ENCODE assay signal across 1 cellular context in the genomic region with DNA sequence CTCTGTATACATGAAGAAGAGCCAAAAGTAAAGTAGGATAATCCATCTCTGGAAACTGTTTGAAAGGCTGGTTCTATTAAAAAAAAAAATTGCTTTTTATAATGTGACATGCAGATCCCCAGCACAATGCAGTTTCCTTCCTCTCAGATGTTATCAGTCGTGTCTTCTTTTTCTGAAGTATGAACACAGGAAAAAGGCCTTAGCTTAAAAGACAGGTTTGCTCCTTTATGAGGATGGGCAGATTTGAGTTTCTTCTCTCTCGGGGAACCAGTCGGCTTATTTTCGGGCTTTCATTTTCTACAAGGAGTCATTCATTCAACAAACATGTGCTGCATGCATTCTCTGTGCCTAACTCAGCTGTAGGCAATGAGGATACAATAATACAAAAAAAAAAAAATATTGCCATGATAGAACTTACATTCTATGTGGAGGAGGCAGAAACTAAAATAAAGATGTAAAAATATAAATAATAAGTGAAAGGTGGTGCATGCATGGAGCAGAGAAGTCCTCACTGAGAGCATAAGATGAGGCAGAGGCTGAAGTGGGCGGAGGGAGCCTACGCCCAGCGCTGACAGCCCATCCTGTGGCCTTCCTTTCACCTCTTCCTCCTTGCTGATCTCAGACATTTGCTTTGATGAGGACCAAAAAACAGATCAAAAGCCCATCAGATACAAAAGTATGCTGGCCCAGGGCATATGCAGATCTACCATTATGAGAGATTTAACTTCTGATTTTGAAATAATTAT.
TF ChIP-seq lines count a peak whose summit lies in the region.

A gene (minus strand): TSS at position 513 of the 746 bp plus-strand sequence. CDS start 467 bp downstream, at position 46.

TF ChIP-seq in HepG2, 621 proteins besides CTCF, POLR2A, EP300 and RAD21 (continued from another document):
- TF ChIP-seq, protein P1, sequence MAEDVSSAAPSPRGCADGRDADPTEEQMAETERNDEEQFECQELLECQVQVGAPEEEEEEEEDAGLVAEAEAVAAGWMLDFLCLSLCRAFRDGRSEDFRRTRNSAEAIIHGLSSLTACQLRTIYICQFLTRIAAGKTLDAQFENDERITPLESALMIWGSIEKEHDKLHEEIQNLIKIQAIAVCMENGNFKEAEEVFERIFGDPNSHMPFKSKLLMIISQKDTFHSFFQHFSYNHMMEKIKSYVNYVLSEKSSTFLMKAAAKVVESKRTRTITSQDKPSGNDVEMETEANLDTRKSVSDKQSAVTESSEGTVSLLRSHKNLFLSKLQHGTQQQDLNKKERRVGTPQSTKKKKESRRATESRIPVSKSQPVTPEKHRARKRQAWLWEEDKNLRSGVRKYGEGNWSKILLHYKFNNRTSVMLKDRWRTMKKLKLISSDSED (CRISPR knock-in tag; IDR thresholded peaks at IDR 0.05), result no peak
- TF ChIP-seq, protein P2, sequence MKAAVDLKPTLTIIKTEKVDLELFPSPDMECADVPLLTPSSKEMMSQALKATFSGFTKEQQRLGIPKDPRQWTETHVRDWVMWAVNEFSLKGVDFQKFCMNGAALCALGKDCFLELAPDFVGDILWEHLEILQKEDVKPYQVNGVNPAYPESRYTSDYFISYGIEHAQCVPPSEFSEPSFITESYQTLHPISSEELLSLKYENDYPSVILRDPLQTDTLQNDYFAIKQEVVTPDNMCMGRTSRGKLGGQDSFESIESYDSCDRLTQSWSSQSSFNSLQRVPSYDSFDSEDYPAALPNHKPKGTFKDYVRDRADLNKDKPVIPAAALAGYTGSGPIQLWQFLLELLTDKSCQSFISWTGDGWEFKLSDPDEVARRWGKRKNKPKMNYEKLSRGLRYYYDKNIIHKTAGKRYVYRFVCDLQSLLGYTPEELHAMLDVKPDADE (CRISPR knock-in tag; IDR thresholded peaks at IDR 0.05), result no peak
- TF ChIP-seq, protein P3, sequence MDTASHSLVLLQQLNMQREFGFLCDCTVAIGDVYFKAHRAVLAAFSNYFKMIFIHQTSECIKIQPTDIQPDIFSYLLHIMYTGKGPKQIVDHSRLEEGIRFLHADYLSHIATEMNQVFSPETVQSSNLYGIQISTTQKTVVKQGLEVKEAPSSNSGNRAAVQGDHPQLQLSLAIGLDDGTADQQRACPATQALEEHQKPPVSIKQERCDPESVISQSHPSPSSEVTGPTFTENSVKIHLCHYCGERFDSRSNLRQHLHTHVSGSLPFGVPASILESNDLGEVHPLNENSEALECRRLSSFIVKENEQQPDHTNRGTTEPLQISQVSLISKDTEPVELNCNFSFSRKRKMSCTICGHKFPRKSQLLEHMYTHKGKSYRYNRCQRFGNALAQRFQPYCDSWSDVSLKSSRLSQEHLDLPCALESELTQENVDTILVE (CRISPR knock-in tag; IDR thresholded peaks at IDR 0.05), result no peak
- TF ChIP-seq ZMAT3 (CRISPR knock-in tag; conservative IDR thresholded peaks at IDR 0.05) (no peak), TEAD3 (CRISPR knock-in tag; optimal IDR thresholded peaks at IDR 0.05; ENCODE audit: borderline replicate concordance) (no peak), ZNF296 (CRISPR knock-in tag; conservative IDR thresholded peaks at IDR 0.05) (no peak), TCF7 (IDR thresholded peaks at IDR 0.05; ENCODE audit: low read depth) (no peak), RFXAP (CRISPR knock-in tag; IDR thresholded peaks at IDR 0.05; ENCODE audit: borderline replicate concordance) (no peak)
